In genomic region chr17:80879723-80880649, GRCh38 we compare ENCODE assay signal across 19 cellular contexts.
DNase-seq lines count a peak whose midpoint lies in the region; ATAC-seq and TF ChIP-seq lines count a peak whose summit lies in the region.
"Had no signal": no experiment of that assay in that cellular context is flagged by ENCODE, and none has a peak within 500 bp of the region (broad histone marks: within the 10 kb centered on the region; RNA-seq: fewer than 3 reads in every experiment).

No MANE protein-coding gene starts in this region.

- H3K9me3 Mint-ChIP-seq in stimulated activated naive CD8-positive, alpha-beta T cell treated with anti-CD3 and anti-CD28 coated beads, Interleukin-15, Interleukin-2, amounts not matched to agents 100 ng/mL and 50 ng/mL, for 24 hours: no peaks in the 10 kb centered on the region
- no peaks in the 10 kb centered on the region for H3K9me3 Mint-ChIP-seq in activated T-helper 2 cell treated with anti-CD3 and anti-CD28 coated beads, Interferon-gamma antibody, Interleukin-2, Interleukin-4, amounts not matched to agents 10 μg/mL and 5 μg/mL and 100 μg/mL, durations not matched to agents 14 hours and 24 hours and 36 hours
- H3K9me3 Mint-ChIP-seq: activated T-cell treated with anti-CD3 and anti-CD28 coated beads, Interleukin-2, amount 50 U/mL, for 4 hours had no signal

- no peak for DNase-seq in stimulated activated naive CD8-positive, alpha-beta T cell treated with anti-CD3 and anti-CD28 coated beads, Interleukin-15, Interleukin-2, amounts not matched to agents 100 U/mL and 50 U/mL, for 24 hours
- DNase-seq in activated T-helper 2 cell treated with anti-CD3 and anti-CD28 coated beads, Interferon-gamma antibody, Interleukin-2, Interleukin-4, amounts not matched to agents 10 μg/mL and 5 μg/mL and 100 μg/mL, durations not matched to agents 14 hours and 24 hours and 36 hours (ENCODE audit: low spot score): no peak
- DNase-seq in lower lobe of right lung: peak; percentile 34
- no peak for DNase-seq in activated gamma-delta T cell (lab: John Stamatoyannopoulos, UW)
- no peak for DNase-seq in AG20443 (ENCODE audit: low spot score)
- no peak for DNase-seq in prostate gland (ENCODE audit: low spot score)
- DNase-seq in germinal center (ENCODE audit: low spot score): no peak
- DNase-seq: activated T-cell treated with anti-CD3 and anti-CD28 coated beads, Interleukin-2, amount 50 U/mL, for 4 hours; foreskin fibroblast; NCI-H1436 treated with DMSO at 0.1 percent for 48 hours; NCI-H226; SK-N-SH; stimulated activated CD8-positive, alpha-beta memory T cell treated with anti-CD3 and anti-CD28 coated beads, Interleukin-4, amount 100 ng/mL, for 48 hours; transverse colon had no signal

- H3K27me3 ChIP-seq in lower lobe of right lung (ENCODE audit: low read depth): no peaks in the 10 kb centered on the region
- H3K27me3 ChIP-seq in prostate gland (replicated peaks; ENCODE audit: insufficient read depth): no peaks in the 10 kb centered on the region
- H3K27me3 ChIP-seq: cardiac muscle cell, pancreas, transverse colon had no signal

- H3K36me3 ChIP-seq in lower lobe of right lung: peaks cover 46% of the 10 kb centered on the region
- peaks cover 0 to 3% of the 10 kb centered on the region in 2 donors for H3K36me3 ChIP-seq in prostate gland
- H3K36me3 ChIP-seq: transverse colon had no signal

- no peaks in the 10 kb centered on the region for H3K9me3 ChIP-seq in lower lobe of right lung
- H3K9me3 ChIP-seq in prostate gland: no peaks in the 10 kb centered on the region
- H3K9me3 ChIP-seq: pancreas, SK-N-SH, transverse colon had no signal

- H3K27ac ChIP-seq in lower lobe of right lung (no peak overlapping the region), prostate gland (no peak overlapping the region)
- H3K27ac ChIP-seq: cardiac muscle cell, pancreas, transverse colon, VCaP had no signal

- TF ChIP-seq POLR2A in prostate gland (IDR thresholded peaks at IDR 0.05): no peak

- H3K27ac Mint-ChIP-seq in stimulated activated naive CD8-positive, alpha-beta T cell treated with anti-CD3 and anti-CD28 coated beads, Interleukin-15, Interleukin-2, amounts not matched to agents 100 ng/mL and 50 ng/mL, for 24 hours: peak overlapping the region; percentile 88
- H3K27ac Mint-ChIP-seq in activated T-helper 2 cell treated with anti-CD3 and anti-CD28 coated beads, Interferon-gamma antibody, Interleukin-2, Interleukin-4, amounts not matched to agents 10 μg/mL and 5 μg/mL and 100 μg/mL, durations not matched to agents 14 hours and 24 hours and 36 hours: peak overlapping the region; percentile 44

- H3K4me1 Mint-ChIP-seq in stimulated activated naive CD8-positive, alpha-beta T cell treated with anti-CD3 and anti-CD28 coated beads, Interleukin-15, Interleukin-2, amounts not matched to agents 100 ng/mL and 50 ng/mL, for 24 hours (ENCODE audit: low read depth): peaks cover 45% of the 10 kb centered on the region
- H3K4me1 Mint-ChIP-seq in activated T-helper 2 cell treated with anti-CD3 and anti-CD28 coated beads, Interferon-gamma antibody, Interleukin-2, Interleukin-4, amounts not matched to agents 10 μg/mL and 5 μg/mL and 100 μg/mL, durations not matched to agents 14 hours and 24 hours and 36 hours (ENCODE audit: low read depth): peaks cover 35% of the 10 kb centered on the region

- H3K27me3 Mint-ChIP-seq in stimulated activated naive CD8-positive, alpha-beta T cell treated with anti-CD3 and anti-CD28 coated beads, Interleukin-15, Interleukin-2, amounts not matched to agents 100 ng/mL and 50 ng/mL, for 24 hours: no peaks in the 10 kb centered on the region
- no peaks in the 10 kb centered on the region for H3K27me3 Mint-ChIP-seq in activated T-helper 2 cell treated with anti-CD3 and anti-CD28 coated beads, Interferon-gamma antibody, Interleukin-2, Interleukin-4, amounts not matched to agents 10 μg/mL and 5 μg/mL and 100 μg/mL, durations not matched to agents 14 hours and 24 hours and 36 hours (ENCODE audit: low read depth)

- WGBS in prostate gland: 81% methylated on average over 35 of the region's 35 CpGs

- H3K4me1 ChIP-seq in lower lobe of right lung (no peaks in the 10 kb centered on the region), prostate gland (replicated peaks) (no peaks in the 10 kb centered on the region)
- H3K4me1 ChIP-seq: pancreas, transverse colon had no signal

- peaks cover 57% of the 10 kb centered on the region for H3K36me3 Mint-ChIP-seq in stimulated activated naive CD8-positive, alpha-beta T cell treated with anti-CD3 and anti-CD28 coated beads, Interleukin-15, Interleukin-2, amounts not matched to agents 100 ng/mL and 50 ng/mL, for 24 hours (ENCODE audit: low read depth)
- H3K36me3 Mint-ChIP-seq in activated T-helper 2 cell treated with anti-CD3 and anti-CD28 coated beads, Interferon-gamma antibody, Interleukin-2, Interleukin-4, amounts not matched to agents 10 μg/mL and 5 μg/mL and 100 μg/mL, durations not matched to agents 14 hours and 24 hours and 36 hours (ENCODE audit: low read depth): peaks cover 69% of the 10 kb centered on the region

- intact Hi-C loops in activated T-helper 2 cell treated with anti-CD3 and anti-CD28 coated beads, Interferon-gamma antibody, Interleukin-2, Interleukin-4, amounts not matched to agents 10 μg/mL and 5 μg/mL and 100 μg/mL, durations not matched to agents 14 hours and 24 hours and 36 hours (cut with micrococcal nuclease): loop anchor here (5.0 kb wide), 2 partner anchors 57 to 233 kb away; no protein-coding TSS in a partner anchor
- intact Hi-C loops in lower lobe of right lung (cut with DNase I): no loop called here
- intact Hi-C loops in prostate gland (cut with DNase I): no loop called here

- TF ChIP-seq CTCF in lower lobe of right lung (IDR thresholded peaks at IDR 0.05) (no peak), prostate gland (IDR thresholded peaks at IDR 0.05) (no peak)

- no peak for ATAC-seq in stimulated activated naive CD8-positive, alpha-beta T cell treated with anti-CD3 and anti-CD28 coated beads, Interleukin-15, Interleukin-2, amounts not matched to agents 100 U/mL and 50 U/mL, for 24 hours
- no peak for ATAC-seq in lower lobe of right lung
- ATAC-seq: activated T-cell treated with anti-CD3 and anti-CD28 coated beads, Interleukin-2, amount 50 U/mL, for 4 hours; HCT116; pancreas had no signal

- H3K4me3 Mint-ChIP-seq in stimulated activated naive CD8-positive, alpha-beta T cell treated with anti-CD3 and anti-CD28 coated beads, Interleukin-15, Interleukin-2, amounts not matched to agents 100 ng/mL and 50 ng/mL, for 24 hours: peak overlapping the region; percentile 36
- H3K4me3 Mint-ChIP-seq in activated T-helper 2 cell treated with anti-CD3 and anti-CD28 coated beads, Interferon-gamma antibody, Interleukin-2, Interleukin-4, amounts not matched to agents 10 μg/mL and 5 μg/mL and 100 μg/mL, durations not matched to agents 14 hours and 24 hours and 36 hours (ENCODE audit: low read depth): no peak overlapping the region
- H3K4me3 Mint-ChIP-seq: activated T-cell treated with anti-CD3 and anti-CD28 coated beads, Interleukin-2, amount 50 U/mL, for 4 hours had no signal

- no peak overlapping the region for H3K4me3 ChIP-seq in lower lobe of right lung
- H3K4me3 ChIP-seq in prostate gland: no peak overlapping the region
- H3K4me3 ChIP-seq: cardiac muscle cell, pancreas, transverse colon had no signal
